24 cellular contexts compared by ENCODE assay signal in the genomic region with DNA sequence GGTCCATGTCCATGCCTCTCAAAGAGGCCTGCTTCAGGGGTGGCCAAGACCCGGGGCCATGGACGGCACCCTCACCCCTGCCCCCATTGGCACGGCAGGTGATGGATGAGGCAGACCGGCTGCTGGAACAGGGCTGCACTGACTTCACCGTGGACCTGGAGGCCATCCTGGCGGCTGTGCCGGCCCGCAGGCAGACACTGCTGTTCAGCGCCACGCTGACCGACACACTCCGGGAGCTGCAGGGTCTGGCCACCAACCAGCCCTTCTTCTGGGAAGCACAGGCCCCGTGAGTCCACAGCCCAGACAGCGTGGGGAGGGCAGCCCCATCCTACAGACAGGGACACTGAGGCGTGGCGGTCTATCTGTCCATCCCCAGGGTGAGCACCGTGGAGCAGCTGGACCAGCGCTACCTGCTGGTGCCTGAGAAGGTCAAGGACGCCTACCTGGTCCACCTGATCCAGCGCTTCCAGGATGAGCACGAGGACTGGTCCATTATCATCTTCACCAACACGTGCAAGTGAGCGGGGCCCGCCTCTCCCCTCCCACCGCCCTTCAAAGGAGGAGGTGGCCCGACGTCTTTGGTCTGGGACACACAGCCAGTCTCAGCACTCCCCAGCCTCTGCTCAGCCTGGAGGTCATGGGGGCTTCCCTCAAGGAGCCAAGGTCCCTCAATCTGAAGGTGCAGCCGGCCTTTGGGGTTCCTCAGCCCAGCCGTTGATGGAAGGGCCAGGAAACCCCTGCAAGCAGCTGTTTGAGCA. TPM values are rescaled to one million over a fixed set of nuclear protein-coding genes. Genes with fewer than 3 reads are reported as not detected.
"Had no signal": no experiment of that assay in that cellular context is flagged by ENCODE, and none has a peak within 500 bp of the region (broad histone marks: within the 10 kb centered on the region; RNA-seq: fewer than 3 reads in every experiment).

No MANE protein-coding gene starts in this region.

- H2AFZ ChIP-seq: neural progenitor cell, parathyroid adenoma had no signal

- H3K27ac Mint-ChIP-seq: neural progenitor cell; stimulated activated naive B cell treated with anti-CD40 and anti-IgM and Interleukin-4, amounts not matched to agents 10 μg/mL and 1 μg/mL and 100 μg/mL, for 72 hours; stimulated activated naive CD8-positive, alpha-beta T cell treated with anti-CD3 and anti-CD28 coated beads, Interleukin-15, amount 100 ng/mL, for 72 hours had no signal

- H3K36me3 ChIP-seq: neural progenitor cell had no signal

- H3K9me3 ChIP-seq: heart left ventricle, psoas muscle, testis, tibial nerve had no signal

- H3K4me3 ChIP-seq: dorsolateral prefrontal cortex, heart left ventricle, neural progenitor cell, psoas muscle, testis, tibial nerve had no signal

- H3K4me3 Mint-ChIP-seq: neural progenitor cell had no signal

- H3K4me2 ChIP-seq: neural progenitor cell had no signal

- DNase-seq: cortex of kidney; dorsolateral prefrontal cortex; effector CD8-positive, alpha-beta T cell; heart left ventricle; hippocampal formation; kidney glomerular epithelial cell; mammary epithelial cell; naive thymus-derived CD4-positive, alpha-beta T cell; occipital lobe; psoas muscle; retina; stimulated activated CD4-positive, alpha-beta T cell treated with anti-CD3 and anti-CD28 coated beads, Interleukin-2, amount 100 ng/mL, for 24 hours; stimulated activated CD4-positive, alpha-beta T cell treated with anti-CD3 and anti-CD28 coated beads, Interleukin-4, amount 100 ng/mL, for 4 hours; stimulated activated naive B cell treated with anti-CD40 and anti-IgM and Interleukin-4, amounts not matched to agents 10 μg/mL and 1 μg/mL and 100 μg/mL, for 72 hours; stimulated activated naive CD8-positive, alpha-beta T cell treated with anti-CD3 and anti-CD28 coated beads, Interleukin-15, amount 100 ng/mL, for 72 hours; testis had no signal

- H3K27ac ChIP-seq: dorsolateral prefrontal cortex, heart left ventricle, neural progenitor cell, parathyroid adenoma, psoas muscle, testis, tibial nerve had no signal

- H3K9me3 Mint-ChIP-seq: naive thymus-derived CD4-positive, alpha-beta T cell; neural progenitor cell; stimulated activated naive B cell treated with anti-CD40 and anti-IgM and Interleukin-4, amounts not matched to agents 10 μg/mL and 1 μg/mL and 100 μg/mL, for 72 hours; stimulated activated naive CD8-positive, alpha-beta T cell treated with anti-CD3 and anti-CD28 coated beads, Interleukin-15, amount 100 ng/mL, for 72 hours had no signal

- H3K27me3 ChIP-seq: dorsolateral prefrontal cortex, heart left ventricle, neural progenitor cell, testis, tibial nerve had no signal

- H3K27me3 Mint-ChIP-seq: stimulated activated naive B cell treated with anti-CD40 and anti-IgM and Interleukin-4, amounts not matched to agents 10 μg/mL and 1 μg/mL and 100 μg/mL, for 72 hours; stimulated activated naive CD8-positive, alpha-beta T cell treated with anti-CD3 and anti-CD28 coated beads, Interleukin-15, amount 100 ng/mL, for 72 hours had no signal

- ATAC-seq: esophagus mucosa; heart left ventricle; naive thymus-derived CD4-positive, alpha-beta T cell; psoas muscle; sciatic nerve; stimulated activated naive B cell treated with anti-CD40 and anti-IgM and Interleukin-4, amounts not matched to agents 10 μg/mL and 1 μg/mL and 100 μg/mL, for 72 hours; stimulated activated naive CD8-positive, alpha-beta T cell treated with anti-CD3 and anti-CD28 coated beads, Interleukin-15, amount 100 ng/mL, for 72 hours had no signal

RNA-seq across cellular contexts. Expression of a gene that starts 18.6 kb away (rescaled TPM):
- polyA plus RNA-seq: naive thymus-derived CD4-positive, alpha-beta T cell had no signal

RNA-seq across cellular contexts. Expression of a gene that starts 26.4 kb away (rescaled TPM):
- total RNA-seq: esophagus mucosa; mononuclear cell; naive thymus-derived CD4-positive, alpha-beta T cell; subcutaneous adipose tissue had no signal
- polyA plus RNA-seq: liver; naive thymus-derived CD4-positive, alpha-beta T cell had no signal
